1 cellular context compared by ENCODE assay signal in the genomic region with DNA sequence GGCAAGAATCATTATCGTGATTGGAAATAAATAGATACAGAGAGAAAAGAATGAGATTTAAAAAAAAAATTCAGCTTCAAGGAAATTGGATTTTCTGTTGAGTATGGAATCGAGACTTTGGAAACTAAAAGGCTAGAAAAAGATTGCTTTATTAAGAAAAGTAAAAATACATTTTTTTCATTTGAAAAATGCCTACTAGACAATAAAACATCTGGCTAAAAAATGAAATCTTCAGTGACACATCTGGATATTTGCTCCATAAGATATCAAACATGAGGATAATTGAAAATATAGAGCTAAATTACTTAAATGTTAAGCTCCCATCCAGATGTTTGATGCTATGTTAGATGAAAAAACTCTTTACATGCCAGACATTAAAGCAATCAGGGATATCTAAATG.
TF ChIP-seq lines count a peak whose summit lies in the region.

No MANE protein-coding gene starts in this region.

TF ChIP-seq in HepG2, 621 proteins besides CTCF, POLR2A, EP300 and RAD21 (continued from another document):
- TF ChIP-seq, protein P1, sequence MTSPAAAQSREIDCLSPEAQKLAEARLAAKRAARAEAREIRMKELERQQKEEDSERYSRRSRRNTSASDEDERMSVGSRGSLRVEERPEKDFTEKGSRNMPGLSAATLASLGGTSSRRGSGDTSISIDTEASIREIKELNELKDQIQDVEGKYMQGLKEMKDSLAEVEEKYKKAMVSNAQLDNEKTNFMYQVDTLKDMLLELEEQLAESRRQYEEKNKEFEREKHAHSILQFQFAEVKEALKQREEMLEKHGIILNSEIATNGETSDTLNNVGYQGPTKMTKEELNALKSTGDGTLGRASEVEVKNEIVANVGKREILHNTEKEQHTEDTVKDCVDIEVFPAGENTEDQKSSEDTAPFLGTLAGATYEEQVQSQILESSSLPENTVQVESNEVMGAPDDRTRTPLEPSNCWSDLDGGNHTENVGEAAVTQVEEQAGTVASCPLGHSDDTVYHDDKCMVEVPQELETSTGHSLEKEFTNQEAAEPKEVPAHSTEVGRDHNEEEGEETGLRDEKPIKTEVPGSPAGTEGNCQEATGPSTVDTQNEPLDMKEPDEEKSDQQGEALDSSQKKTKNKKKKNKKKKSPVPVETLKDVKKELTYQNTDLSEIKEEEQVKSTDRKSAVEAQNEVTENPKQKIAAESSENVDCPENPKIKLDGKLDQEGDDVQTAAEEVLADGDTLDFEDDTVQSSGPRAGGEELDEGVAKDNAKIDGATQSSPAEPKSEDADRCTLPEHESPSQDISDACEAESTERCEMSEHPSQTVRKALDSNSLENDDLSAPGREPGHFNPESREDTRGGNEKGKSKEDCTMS (CRISPR knock-in tag; conservative IDR thresholded peaks at IDR 0.05): no peak
- TF ChIP-seq POLR2G (IDR thresholded peaks at IDR 0.05; ENCODE audit: low read depth, low read length): no peak
